Comparison of ENCODE assay signal across 14 cellular contexts in the genomic region with DNA sequence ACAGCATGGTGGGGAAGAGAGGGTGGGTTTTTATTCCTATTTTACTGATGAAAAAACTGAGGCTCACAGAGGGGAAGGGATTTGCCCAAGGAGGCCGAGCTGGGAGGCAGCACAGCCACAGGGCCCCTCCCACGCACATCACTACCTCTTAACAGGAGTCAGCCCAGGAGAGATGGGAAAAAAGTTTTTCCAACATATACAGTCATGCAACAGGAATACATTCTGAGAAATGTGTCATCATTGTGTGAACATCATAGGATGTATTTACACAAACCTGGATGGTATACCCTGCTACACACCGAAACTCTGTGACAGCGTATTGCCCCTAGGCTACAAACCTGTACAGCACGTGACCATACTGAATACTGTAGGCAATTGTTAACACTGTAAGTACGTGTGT. TPM values are rescaled to one million over a fixed set of nuclear protein-coding genes. Genes with fewer than 3 reads are reported as not detected.
DNase-seq lines count a peak whose midpoint lies in the region; ATAC-seq and TF ChIP-seq lines count a peak whose summit lies in the region.
"Had no signal": no experiment of that assay in that cellular context is flagged by ENCODE, and none has a peak within 500 bp of the region (broad histone marks: within the 10 kb centered on the region; RNA-seq: fewer than 3 reads in every experiment).

No MANE protein-coding gene starts in this region.

- H3K9me3 ChIP-seq in CD8-positive, alpha-beta memory T cell (ENCODE audit: low read length), result no peaks in the 10 kb centered on the region

- CTCF ChIA-PET in CD8-positive, alpha-beta memory T cell (lab: Charles Lee), result interaction anchor here (1.1 to 6.6 kb wide), 7 partner anchors 10 to 47 kb away, joined by 4 to 46 read pairs (median 12); a partner anchor contains a TSS

- H3K36me3 ChIP-seq in CD8-positive, alpha-beta memory T cell (ENCODE audit: insufficient read depth, low read length), result peaks cover 64% of the 10 kb centered on the region
- H3K36me3 ChIP-seq: cardiac muscle cell had no signal

- H3K4me3 Mint-ChIP-seq in CD8-positive, alpha-beta memory T cell, result no peak overlapping the region
- H3K4me3 Mint-ChIP-seq in HFFc6 (no peak overlapping the region), neural crest cell (no peak overlapping the region)
- no peak overlapping the region for H3K4me3 Mint-ChIP-seq in activated naive CD8-positive, alpha-beta T cell treated with anti-CD3 and anti-CD28 coated beads, Interleukin-2, amount 50 U/mL, for 24 hours
- H3K4me3 Mint-ChIP-seq: H9 had no signal

- no peaks in the 10 kb centered on the region for H3K9me3 Mint-ChIP-seq in CD8-positive, alpha-beta memory T cell
- H3K9me3 Mint-ChIP-seq in HFFc6 (no peaks in the 10 kb centered on the region), neural crest cell (no peaks in the 10 kb centered on the region)
- no peaks in the 10 kb centered on the region for H3K9me3 Mint-ChIP-seq in activated naive CD8-positive, alpha-beta T cell treated with anti-CD3 and anti-CD28 coated beads, Interleukin-2, amount 50 U/mL, for 24 hours

- DNase-seq in CD8-positive, alpha-beta memory T cell, result no peak
- DNase-seq in HFFc6 (peak; percentile 23), neural crest cell (ENCODE audit: low read depth, low spot score) (no peak), NOMO-1 treated with dmso at 0.1 percent for 144 hours (lab: John Stamatoyannopoulos, UW; ENCODE audit: unreplicated experiment) (no peak), NCI-H510A treated with DMSO at 0.1 percent for 48 hours (lab: John Stamatoyannopoulos, UW) (no peak)
- DNase-seq in activated naive CD8-positive, alpha-beta T cell treated with anti-CD3 and anti-CD28 coated beads, Interleukin-2, amount 50 U/mL, for 24 hours, result no peak
- DNase-seq: H9; left colon; NCI-H1930; SIG-M5; stimulated activated CD4-positive, alpha-beta T cell treated with anti-CD3 and anti-CD28 coated beads, Interleukin-2, amount 100 ng/mL, for 24 hours had no signal

- H3K4me3 ChIP-seq in CD8-positive, alpha-beta memory T cell (ENCODE audit: low read length), result no peak overlapping the region
- H3K4me3 ChIP-seq: cardiac muscle cell had no signal

- TF ChIP-seq CTCF in HFFc6 (IDR thresholded peaks at IDR 0.05), result no peak
- no peak for TF ChIP-seq CTCF in neural crest cell (conservative IDR thresholded peaks at IDR 0.05)

- H3K27me3 ChIP-seq in CD8-positive, alpha-beta memory T cell (ENCODE audit: insufficient read depth, low read length, poor library complexity, severe bottlenecking), result no peaks in the 10 kb centered on the region
- H3K27me3 ChIP-seq: cardiac muscle cell had no signal

- no peak for ATAC-seq in activated naive CD8-positive, alpha-beta T cell treated with anti-CD3 and anti-CD28 coated beads, Interleukin-2, amount 50 U/mL, for 24 hours
- no peak for ATAC-seq in HG03378 (IDR thresholded peaks at IDR 0.05; ENCODE audit: unreplicated experiment)
- ATAC-seq: left colon had no signal

- no peaks in the 10 kb centered on the region for H3K27me3 Mint-ChIP-seq in CD8-positive, alpha-beta memory T cell
- H3K27me3 Mint-ChIP-seq in HFFc6 (ENCODE audit: insufficient read depth) (peaks cover 2% of the 10 kb centered on the region), neural crest cell (ENCODE audit: low read depth) (no peaks in the 10 kb centered on the region)
- no peaks in the 10 kb centered on the region for H3K27me3 Mint-ChIP-seq in activated naive CD8-positive, alpha-beta T cell treated with anti-CD3 and anti-CD28 coated beads, Interleukin-2, amount 50 U/mL, for 24 hours

- H3K36me3 Mint-ChIP-seq in CD8-positive, alpha-beta memory T cell, result peaks cover 44 to 91% (median 46%) of the 10 kb centered on the region in 3 donors
- H3K36me3 Mint-ChIP-seq in HFFc6 (ENCODE audit: low read depth) (peaks cover 11% of the 10 kb centered on the region), neural crest cell (ENCODE audit: low read depth) (peaks cover 2% of the 10 kb centered on the region)
- peaks cover 92% of the 10 kb centered on the region for H3K36me3 Mint-ChIP-seq in activated naive CD8-positive, alpha-beta T cell treated with anti-CD3 and anti-CD28 coated beads, Interleukin-2, amount 50 U/mL, for 24 hours (ENCODE audit: low read depth)

- peak overlapping the region in 6 of 8 donors; percentile 43 to 99 (median 62) for H3K27ac Mint-ChIP-seq in CD8-positive, alpha-beta memory T cell
- H3K27ac Mint-ChIP-seq in HFFc6, result no peak overlapping the region
- peak overlapping the region; percentile 91 for H3K27ac Mint-ChIP-seq in activated naive CD8-positive, alpha-beta T cell treated with anti-CD3 and anti-CD28 coated beads, Interleukin-2, amount 50 U/mL, for 24 hours
- peak overlapping the region; percentile 67 for H3K27ac Mint-ChIP-seq in neural crest cell (ENCODE audit: unreplicated experiment)
- H3K27ac Mint-ChIP-seq: H9 had no signal

- H3K27ac ChIP-seq in CD8-positive, alpha-beta memory T cell (ENCODE audit: low read depth, low read length), result no peak overlapping the region
- H3K27ac ChIP-seq: C4-2B, cardiac muscle cell had no signal

- H3K4me1 Mint-ChIP-seq in CD8-positive, alpha-beta memory T cell, result peaks cover 71 to 98% (median 85%) of the 10 kb centered on the region in 3 donors
- peaks cover 45% of the 10 kb centered on the region for H3K4me1 Mint-ChIP-seq in HFFc6 (ENCODE audit: low read depth)
- H3K4me1 Mint-ChIP-seq in activated naive CD8-positive, alpha-beta T cell treated with anti-CD3 and anti-CD28 coated beads, Interleukin-2, amount 50 U/mL, for 24 hours, result peaks cover 96% of the 10 kb centered on the region
- peaks cover 37% of the 10 kb centered on the region for H3K4me1 Mint-ChIP-seq in neural crest cell

- POLR2A ChIA-PET in CD8-positive, alpha-beta memory T cell (lab: Charles Lee), result interaction anchor here (0.9 to 2.9 kb wide), 6 partner anchors 10 to 22 kb away, joined by 3 to 23 read pairs (median 3); no protein-coding TSS in a partner anchor

- peaks cover 82% of the 10 kb centered on the region for H3K4me1 ChIP-seq in CD8-positive, alpha-beta memory T cell (ENCODE audit: insufficient read depth, low read length)

RNA-seq across cellular contexts. Expression of a gene that starts 11.6 kb away (rescaled TPM):
- 100 to 1,000 TPM; 316 to 322 TPM for total RNA-seq in CD8-positive, alpha-beta memory T cell
- polyA plus RNA-seq in CD8-positive, alpha-beta memory T cell, result 12.1 TPM
- total RNA-seq in HFFc6 (2021; fragmentation: NEBNext Ultra II Directional; extraction: Animal tissue kit (Norgen Biotek cat#: 25700)), result 1 to 10 TPM in 1 of 6 experiments, under 1 TPM in 5; 0.54 to 1.0 (median 0.87) TPM
- total RNA-seq in neural crest cell, result 3.5 and 3.8 TPM in 2 replicates

RNA-seq across cellular contexts. Expression of a gene that starts 38.0 kb away (rescaled TPM):
- 100 to 1,000 TPM; 206 to 214 TPM for total RNA-seq in CD8-positive, alpha-beta memory T cell
- 8.3 TPM for polyA plus RNA-seq in CD8-positive, alpha-beta memory T cell
- total RNA-seq in HFFc6 (2021; fragmentation: NEBNext Ultra II Directional; extraction: Animal tissue kit (Norgen Biotek cat#: 25700)), result 10 to 100 TPM; 49.1 to 83.4 (median 75.7) TPM
- 100.0 and 110 TPM in 2 replicates for total RNA-seq in neural crest cell

Comparison
In these comparisons a context has a peak if more than half of its experiments do, and no peak if none do; other contexts are left out.
1. RNA of a gene that starts 11.6 kb away (total RNA-seq): 316 to 322 TPM in CD8-positive, alpha-beta memory T cell; 3.5 to 3.8 TPM in neural crest cell and 0.54 to 1.0 TPM in HFFc6; every median in the first group is over 10 times any median in the second.